18 cellular contexts compared by ENCODE assay signal in genomic region chr17:75763269-75763607, GRCh38. TPM values are rescaled to one million over a fixed set of nuclear protein-coding genes. Genes with fewer than 3 reads are reported as not detected.
A peak's percentile ranks its signal among the peaks of the same experiment; 100 is the strongest.
DNase-seq lines count a peak whose midpoint lies in the region; ATAC-seq, FAIRE-seq and TF ChIP-seq lines count a peak whose summit lies in the region.
"Had no signal": no experiment of that assay in that cellular context is flagged by ENCODE, and none has a peak within 500 bp of the region (broad histone marks: within the 10 kb centered on the region; RNA-seq: fewer than 3 reads in every experiment).

No MANE protein-coding gene starts in this region.

- TF ChIP-seq CTCF in Calu3 (IDR thresholded peaks at IDR 0.05; ENCODE audit: unreplicated experiment) (no peak), GM12878 (IDR thresholded peaks at IDR 0.05 in 2 of 3, conservative IDR thresholded peaks at IDR 0.05 in 1 of 3; ENCODE audit: control insufficient read depth in 2 of 3, extremely low read depth in 1 of 3, insufficient read depth in 1 of 3, low read depth in 3 of 3, low read length in 3 of 3) (no peak), osteoblast (IDR thresholded peaks at IDR 0.05; ENCODE audit: extremely low read depth, low read depth, low read length) (no peak)

- no peaks in the 10 kb centered on the region; the same call in 1 of the 2 replicates for H3K79me2 ChIP-seq in GM12878 (ENCODE audit: control insufficient read depth, insufficient read depth, low read length)
- H3K79me2 ChIP-seq in osteoblast (ENCODE audit: insufficient read depth, low read length), result no peaks in the 10 kb centered on the region

- H3K27me3 Mint-ChIP-seq in activated CD4-positive, alpha-beta T cell treated with anti-CD3 and anti-CD28 coated beads, Interleukin-2, amount 10 ng/mL, durations not matched to agents 24 days and 14 days, result no peaks in the 10 kb centered on the region
- no peaks in the 10 kb centered on the region for H3K27me3 Mint-ChIP-seq in Calu3 (ENCODE audit: unreplicated experiment)

- no peak overlapping the region for H3K9ac ChIP-seq in GM12878 (ENCODE audit: control insufficient read depth, insufficient read depth, low read length)

- FAIRE-seq in GM12878 (lab: Jason Lieb, UNC), result no peak
- FAIRE-seq: A204.1, pancreas, small intestine had no signal

- peaks cover 14% of the 10 kb centered on the region for H3K4me1 Mint-ChIP-seq in activated CD4-positive, alpha-beta T cell treated with anti-CD3 and anti-CD28 coated beads, Interleukin-2, amount 10 ng/mL, durations not matched to agents 24 days and 14 days
- no peaks in the 10 kb centered on the region for H3K4me1 Mint-ChIP-seq in Calu3 (ENCODE audit: low read depth, unreplicated experiment)

- H3K4me3 Mint-ChIP-seq in activated CD4-positive, alpha-beta T cell treated with anti-CD3 and anti-CD28 coated beads, Interleukin-2, amount 10 ng/mL, durations not matched to agents 24 days and 14 days, result peak overlapping the region; percentile 43
- no peak overlapping the region for H3K4me3 Mint-ChIP-seq in Calu3 (ENCODE audit: low read depth, unreplicated experiment)

- H3K4me3 ChIP-seq in GM12878 (peak overlapping the region; percentile 76; the same call in 1 of the 2 replicates), osteoblast (ENCODE audit: insufficient read depth, low read length) (no peak overlapping the region)
- H3K4me3 ChIP-seq: cardiac muscle cell had no signal

- no peaks in the 10 kb centered on the region for H3K9me3 Mint-ChIP-seq in activated CD4-positive, alpha-beta T cell treated with anti-CD3 and anti-CD28 coated beads, Interleukin-2, amount 10 ng/mL, durations not matched to agents 24 days and 14 days
- no peaks in the 10 kb centered on the region for H3K9me3 Mint-ChIP-seq in Calu3 (ENCODE audit: low read depth, unreplicated experiment)
- H3K9me3 Mint-ChIP-seq: GM23338 had no signal

- intact Hi-C loops in activated CD4-positive, alpha-beta T cell treated with anti-CD3 and anti-CD28 coated beads, Interleukin-2, amount 10 ng/mL, durations not matched to agents 24 days and 14 days (cut with micrococcal nuclease), result no loop called here
- intact Hi-C loops in Calu3 (cut with micrococcal nuclease; ENCODE audit: unreplicated experiment) (no loop called here), GM12878 (cut with micrococcal nuclease; ENCODE audit: unreplicated experiment) (no loop called here)

- ATAC-seq in GM12878 (no peak), GM18517 (IDR thresholded peaks at IDR 0.05; ENCODE audit: unreplicated experiment) (no peak), GM19351 (IDR thresholded peaks at IDR 0.05; ENCODE audit: unreplicated experiment) (no peak)

- peaks cover 2% of the 10 kb centered on the region for H3K36me3 Mint-ChIP-seq in activated CD4-positive, alpha-beta T cell treated with anti-CD3 and anti-CD28 coated beads, Interleukin-2, amount 10 ng/mL, durations not matched to agents 24 days and 14 days (ENCODE audit: low read depth)
- peaks cover 40% of the 10 kb centered on the region for H3K36me3 Mint-ChIP-seq in Calu3 (ENCODE audit: insufficient read depth, unreplicated experiment)

- H3K27ac Mint-ChIP-seq in activated CD4-positive, alpha-beta T cell treated with anti-CD3 and anti-CD28 coated beads, Interleukin-2, amount 10 ng/mL, durations not matched to agents 24 days and 14 days, result peak overlapping the region; percentile 62
- peak overlapping the region; percentile 60 for H3K27ac Mint-ChIP-seq in Calu3 (ENCODE audit: unreplicated experiment)
- H3K27ac Mint-ChIP-seq: GM23338 had no signal

- CTCF ChIA-PET in Calu3 (lab: Charles Lee) (no interaction called here), GM12878 (lab: Yijun Ruan, JAX) (interaction anchor here (0.8 to 5.6 kb wide), 13 partner anchors 9 to 83 kb away, joined by 3 to 75 read pairs (median 13); partner anchors contain the start of genes UNC13D and UNK)

- H3K9me3 ChIP-seq in GM12878 (replicated peaks; ENCODE audit: control insufficient read depth, insufficient read depth, low read length) (no peaks in the 10 kb centered on the region), osteoblast (ENCODE audit: low read depth, low read length) (no peaks in the 10 kb centered on the region)
- H3K9me3 ChIP-seq: pancreas had no signal

- H3K4me2 ChIP-seq in GM12878 (ENCODE audit: control insufficient read depth, insufficient read depth) (peak overlapping the region; percentile 98; the same call in 1 of the 2 replicates), osteoblast (ENCODE audit: insufficient read depth, low read length) (no peak overlapping the region)

- RAD21 ChIA-PET in GM12878 (lab: Charles Lee; ENCODE audit: unreplicated experiment), result interaction anchor here (1.5 to 3.9 kb wide), 6 partner anchors 10 to 85 kb away, joined by 5 to 32 read pairs (median 10); partner anchors contain the start of genes UNC13D and UNK

- BruUV-seq in Calu3 (replicated peaks; lab: Mats Ljungman, UMichigan) (no TSS peak), GM12878 (replicated peaks; lab: Mats Ljungman, UMichigan) (no TSS peak)

- H3K4me1 ChIP-seq in GM12878 (ENCODE audit: control insufficient read depth, insufficient read depth, low read length) (peaks cover 12% of the 10 kb centered on the region), osteoblast (ENCODE audit: insufficient read depth, low read length) (peaks cover 8% of the 10 kb centered on the region)

- SMC1A ChIA-PET in GM12878 (lab: Charles Lee; ENCODE audit: uncharacterized antibody, unreplicated experiment), result interaction anchor here (0.8 to 2.1 kb wide), 12 partner anchors 10 to 134 kb away, joined by 3 to 10 read pairs (median 4); partner anchors contain the start of gene TRIM65

- no peak overlapping the region for H3K27ac ChIP-seq in GM12878 (ENCODE audit: control insufficient read depth, insufficient read depth)
- no peak overlapping the region for H3K27ac ChIP-seq in osteoblast (ENCODE audit: low read depth, low read length)
- H3K27ac ChIP-seq: cardiac muscle cell, pancreas had no signal

- 74% methylated on average over 3 of the region's 3 CpGs for WGBS in GM12878 (ENCODE audit: insufficient coverage, insufficient replicate concordance, low lambda C conversion rate, missing lambda C conversion rate)

- H2AFZ ChIP-seq in GM12878 (ENCODE audit: control insufficient read depth, low read depth, low read length) (no peak overlapping the region), osteoblast (ENCODE audit: low read length) (no peak overlapping the region)

- DNase-seq in activated CD4-positive, alpha-beta T cell treated with anti-CD3 and anti-CD28 coated beads, Interleukin-2, amount 10 ng/mL, durations not matched to agents 24 days and 14 days, result no peak
- DNase-seq in activated CD4-positive, alpha-beta T cell treated with anti-CD3 and anti-CD28 coated beads, Interleukin-2, amount 50 U/mL, for 4 hours, result no peak
- DNase-seq in Calu3 (no peak), GM12878 (ENCODE audit: low read depth, low spot score) (no peak), osteoblast (ENCODE audit: insufficient read length, low spot score, missing footprints) (peak; percentile 47), COR-L47 (lab: John Stamatoyannopoulos, UW) (no peak)
- DNase-seq: activated CD8-positive, alpha-beta memory T cell treated with anti-CD3 and anti-CD28 coated beads, Interleukin-2, amount 50 U/mL, for 4 hours; Karpas-422; small intestine; T-helper 1 cell; trophoblast cell had no signal

- H3K27me3 ChIP-seq in GM12878 (replicated peaks in 1 of 2; ENCODE audit: control insufficient read depth in 2 of 2, insufficient read depth in 2 of 2, low read length in 1 of 2), result no peaks in the 10 kb centered on the region
- no peaks in the 10 kb centered on the region for H3K27me3 ChIP-seq in osteoblast (ENCODE audit: insufficient read depth, low read length)
- H3K27me3 ChIP-seq: cardiac muscle cell, pancreas had no signal

- TF ChIP-seq POLR2A in GM12878 (IDR thresholded peaks at IDR 0.05; ENCODE audit: low read depth, low read length), result no peak

- in situ Hi-C loops in GM12878 (cut with MboI), result no loop called here

- H3K36me3 ChIP-seq in GM12878 (ENCODE audit: control insufficient read depth in 2 of 2, insufficient read depth in 2 of 2, low read length in 1 of 2) (no peaks in the 10 kb centered on the region), osteoblast (ENCODE audit: insufficient read depth, low read length) (no peaks in the 10 kb centered on the region)
- H3K36me3 ChIP-seq: cardiac muscle cell had no signal

- TF ChIP-seq RAD21 in GM12878 (IDR thresholded peaks at IDR 0.05; ENCODE audit: insufficient read depth, low read depth, low read length), result no peak

- H4K20me1 ChIP-seq in GM12878 (ENCODE audit: control insufficient read depth, insufficient read depth) (no peaks in the 10 kb centered on the region), osteoblast (ENCODE audit: insufficient read depth, low read length) (no peaks in the 10 kb centered on the region)

- POLR2A ChIA-PET in GM12878 (lab: Charles Lee), result interaction anchor here (1.6 to 5.3 kb wide), 4 partner anchors 10 to 45 kb away, joined by 4 to 38 read pairs (median 9); a partner anchor contains a TSS

- TF ChIP-seq EP300 in GM12878 (IDR thresholded peaks at IDR 0.05; ENCODE audit: borderline replicate concordance in 1 of 2, control insufficient read depth in 1 of 2, low read depth in 2 of 2, low read length in 2 of 2), result no peak

RNA-seq across cellular contexts. Expression of gene GALK1, which starts 1.8 kb away (rescaled TPM):
- total RNA-seq in activated CD4-positive, alpha-beta T cell treated with anti-CD3 and anti-CD28 coated beads, Interleukin-2, amount 10 ng/mL, durations not matched to agents 24 days and 14 days, result 53.3 and 54.7 TPM in 2 replicates
- total RNA-seq in Calu3 (2022) (20.4 and 20.5 TPM in 2 replicates), GM12878 (2014; rRNA removed) (32.6 and 43.2 TPM in 2 replicates), GM12878 (2014; rRNA removed; fragmentation: Illumina TruSeq; extraction: Trizol) (8.7 and 9.2 TPM in 2 replicates), GM12878 (2021) (38.5 and 41.1 TPM in 2 replicates), osteoblast (25.3 and 27.7 TPM in 2 replicates)
- 12.0 and 15.1 TPM in 2 replicates for total RNA-seq in GM12878 (2013; cell fraction: nucleolus; rRNA removed)
- polyA plus RNA-seq in GM12878 (2011; ENCODE audit: low read depth), result 8.1 TPM
- polyA plus RNA-seq in GM12878 (2011; rRNA removed) (4.0 and 8.4 TPM in 2 replicates), GM12878 (2014; fragmentation: Illumina TruSeq; extraction: Trizol) (0.25 and 3.6 TPM in 2 replicates), GM12878 (2014; fragmentation: Nextera tagmentation; extraction: Ambion mirVana) (1 to 10 TPM in 1 of 2 experiments, under 1 TPM in 1; 0.21 to 5.9 TPM), GM12878 (2014; rRNA removed) (34.2 and 40.8 TPM in 2 replicates), GM12878 (2016; fragmentation: Nextera tagmentation; extraction: Ambion mirVana) (10 to 100 TPM; 38.1 to 43.8 TPM)
- 15.1 and 25.3 TPM in 2 replicates for polyA plus RNA-seq in GM12878 (2011; cell fraction: cytosol; rRNA removed)
- polyA plus RNA-seq in GM12878 (2011; cell fraction: nucleus; rRNA removed), result 30.2 and 35.7 TPM in 2 replicates
- polyA plus RNA-seq in GM12878 (2012), result 18.6 and 22.4 TPM in 2 replicates
- polyA minus RNA-seq in GM12878 (2011; rRNA and poly(A)+ RNA removed), result 5.0 and 16.4 TPM in 2 replicates
- 9.8 and 15.2 TPM in 2 replicates for polyA minus RNA-seq in GM12878 (2011; cell fraction: cytosol; rRNA and poly(A)+ RNA removed)
- polyA minus RNA-seq in GM12878 (2011; cell fraction: nucleus; rRNA and poly(A)+ RNA removed), result 9.7 TPM in 2 replicates

RNA-seq across cellular contexts. Expression of gene UNK, which starts 21.4 kb away (rescaled TPM):
- total RNA-seq in activated CD4-positive, alpha-beta T cell treated with anti-CD3 and anti-CD28 coated beads, Interleukin-2, amount 10 ng/mL, durations not matched to agents 24 days and 14 days, result 28.9 and 30.0 TPM in 2 replicates
- total RNA-seq in Calu3 (2022), result 26.0 and 29.7 TPM in 2 replicates
- 197 and 212 TPM in 2 replicates for total RNA-seq in GM12878 (2013; cell fraction: nucleolus; rRNA removed)
- 26.7 and 32.6 TPM in 2 replicates for total RNA-seq in GM12878 (2014; rRNA removed)
- total RNA-seq in GM12878 (2014; rRNA removed; fragmentation: Illumina TruSeq; extraction: Trizol), result 23.8 and 25.9 TPM in 2 replicates
- total RNA-seq in GM12878 (2021), result 32.2 and 34.5 TPM in 2 replicates
- 6.2 TPM for polyA plus RNA-seq in GM12878 (2011; ENCODE audit: low read depth)
- 30.8 and 33.2 TPM in 2 replicates for polyA plus RNA-seq in GM12878 (2011; rRNA removed)
- polyA plus RNA-seq in GM12878 (2011; cell fraction: cytosol; rRNA removed), result 17.2 and 20.1 TPM in 2 replicates
- polyA plus RNA-seq in GM12878 (2011; cell fraction: nucleus; rRNA removed), result 36.8 and 48.3 TPM in 2 replicates
- polyA plus RNA-seq in GM12878 (2012), result 18.8 and 20.3 TPM in 2 replicates
- 25.2 and 26.9 TPM in 2 replicates for polyA plus RNA-seq in GM12878 (2014; fragmentation: Illumina TruSeq; extraction: Trizol)
- 10 to 100 TPM in 1 of 2 experiments, 1 to 10 TPM in 1; 8.9 to 11.9 TPM for polyA plus RNA-seq in GM12878 (2014; fragmentation: Nextera tagmentation; extraction: Ambion mirVana)
- polyA plus RNA-seq in GM12878 (2014; rRNA removed), result 29.7 and 31.1 TPM in 2 replicates
- polyA plus RNA-seq in GM12878 (2016; fragmentation: Nextera tagmentation; extraction: Ambion mirVana), result 10 to 100 TPM; 27.6 to 27.8 TPM
- polyA minus RNA-seq in GM12878 (2011; rRNA and poly(A)+ RNA removed), result 48.5 and 52.4 TPM in 2 replicates
- polyA minus RNA-seq in GM12878 (2011; cell fraction: cytosol; rRNA and poly(A)+ RNA removed), result 11.5 and 12.8 TPM in 2 replicates
- 41.1 and 51.5 TPM in 2 replicates for polyA minus RNA-seq in GM12878 (2011; cell fraction: nucleus; rRNA and poly(A)+ RNA removed)
- total RNA-seq in osteoblast, result 18.5 and 23.6 TPM in 2 replicates

RNA-seq across cellular contexts. Expression of gene ITGB4, which starts 42.0 kb away (rescaled TPM):
- total RNA-seq in activated CD4-positive, alpha-beta T cell treated with anti-CD3 and anti-CD28 coated beads, Interleukin-2, amount 10 ng/mL, durations not matched to agents 24 days and 14 days, result 0.71 and 1.8 TPM in 2 replicates
- total RNA-seq in Calu3 (2022) (253 and 301 TPM in 2 replicates), GM12878 (2014; rRNA removed) (0.05 and 0.06 TPM in 2 replicates), GM12878 (2014; rRNA removed; fragmentation: Illumina TruSeq; extraction: Trizol) (0.18 and 0.28 TPM in 2 replicates), GM12878 (2021) (1.6 and 1.9 TPM in 2 replicates), osteoblast (0.29 and 0.36 TPM in 2 replicates)
- total RNA-seq in GM12878 (2013; cell fraction: nucleolus; rRNA removed), result 0.46 and 0.61 TPM in 2 replicates
- 0.33 TPM for polyA plus RNA-seq in GM12878 (2011; ENCODE audit: low read depth)
- polyA plus RNA-seq in GM12878 (2011; rRNA removed) (0.20 and 0.39 TPM in 2 replicates), GM12878 (2014; fragmentation: Illumina TruSeq; extraction: Trizol) (0.10 TPM in 1 of 2 replicates, not detected in the other), GM12878 (2014; fragmentation: Nextera tagmentation; extraction: Ambion mirVana) (not detected), GM12878 (2014; rRNA removed) (0.35 and 0.44 TPM in 2 replicates), GM12878 (2016; fragmentation: Nextera tagmentation; extraction: Ambion mirVana) (under 1 TPM; 0.20 to 0.45 TPM)
- 0.24 and 0.27 TPM in 2 replicates for polyA plus RNA-seq in GM12878 (2011; cell fraction: cytosol; rRNA removed)
- 0.64 and 1.1 TPM in 2 replicates for polyA plus RNA-seq in GM12878 (2011; cell fraction: nucleus; rRNA removed)
- 1.3 TPM in 2 replicates for polyA plus RNA-seq in GM12878 (2012)
- 0.51 and 2.0 TPM in 2 replicates for polyA minus RNA-seq in GM12878 (2011; rRNA and poly(A)+ RNA removed)
- 1.9 and 2.4 TPM in 2 replicates for polyA minus RNA-seq in GM12878 (2011; cell fraction: cytosol; rRNA and poly(A)+ RNA removed)
- polyA minus RNA-seq in GM12878 (2011; cell fraction: nucleus; rRNA and poly(A)+ RNA removed), result 1.8 and 2.7 TPM in 2 replicates
- total RNA-seq: G401 had no signal

Comparison
In these comparisons a context has a peak if more than half of its experiments do, and no peak if none do; other contexts are left out.
1. RNA of gene ITGB4, which starts 42.0 kb away (total RNA-seq): 253 to 301 TPM in Calu3; 0.71 to 1.8 TPM in activated CD4-positive, alpha-beta T cell treated with anti-CD3 and anti-CD28 coated beads, Interleukin-2, amount 10 ng/mL, durations not matched to agents 24 days and 14 days, 0.29 to 0.36 TPM in osteoblast and 0.05 to 1.9 TPM in GM12878; every median in the first group is over 10 times any median in the second.